ENCODE assay signal across 12 cellular contexts in the genomic region with DNA sequence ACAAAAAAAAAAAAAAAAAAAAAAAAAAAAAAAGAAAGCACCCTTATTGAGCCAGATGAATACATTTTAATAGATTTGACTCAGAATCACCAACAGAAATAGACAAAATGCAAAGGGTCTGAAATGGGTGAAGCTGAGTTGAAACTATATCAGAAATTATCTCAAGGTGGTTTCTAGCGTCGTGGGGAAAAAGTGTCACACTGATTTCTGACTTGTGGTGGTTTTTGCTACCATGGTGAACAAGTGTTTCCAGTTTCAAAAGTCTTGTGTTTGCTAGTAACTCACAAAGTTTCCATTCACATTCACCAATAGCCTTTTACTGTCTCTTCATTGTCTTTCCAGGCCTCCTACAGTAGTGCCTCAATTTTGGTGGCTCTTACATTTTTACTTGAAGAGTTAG.
DNase-seq lines count a peak whose midpoint lies in the region; ATAC-seq and TF ChIP-seq lines count a peak whose summit lies in the region.
"Had no signal": no experiment of that assay in that cellular context is flagged by ENCODE, and none has a peak within 500 bp of the region (broad histone marks: within the 10 kb centered on the region; RNA-seq: fewer than 3 reads in every experiment).

No MANE protein-coding gene starts in this region.

- ATAC-seq in GM18505 (IDR thresholded peaks at IDR 0.05; ENCODE audit: unreplicated experiment): peak; percentile 76
- peak; percentile 73 for ATAC-seq in GM19438 (IDR thresholded peaks at IDR 0.05; ENCODE audit: low read depth, unreplicated experiment)
- ATAC-seq in HG02885 (IDR thresholded peaks at IDR 0.05; ENCODE audit: poor library complexity, unreplicated experiment): peak; percentile 94
- no peak for ATAC-seq in natural killer cell treated with Interleukin-12 subunit alpha and Interleukin-12 subunit beta and Interleukin-15 and Interleukin-18, amount 100 ng/mL, for 72 hours

- H3K4me3 Mint-ChIP-seq in IgD-negative memory B cell: peak overlapping the region in 3 of 4 donors; percentile 59 to 76 (median 69)
- H3K4me3 Mint-ChIP-seq in natural killer cell treated with Interleukin-12 subunit alpha and Interleukin-12 subunit beta and Interleukin-15 and Interleukin-18, amount 100 ng/mL, for 72 hours: no peak overlapping the region
- H3K4me3 Mint-ChIP-seq: CD4-positive, CD25-positive, alpha-beta regulatory T cell had no signal

- no peaks in the 10 kb centered on the region for H3K36me3 ChIP-seq in adrenal gland (replicated peaks in 1 of 2)

- TF ChIP-seq CTCF in adrenal gland (IDR thresholded peaks at IDR 0.05): no peak

- H3K9me3 Mint-ChIP-seq in IgD-negative memory B cell: no peaks in the 10 kb centered on the region
- peaks cover 10% of the 10 kb centered on the region for H3K9me3 Mint-ChIP-seq in natural killer cell treated with Interleukin-12 subunit alpha and Interleukin-12 subunit beta and Interleukin-15 and Interleukin-18, amount 100 ng/mL, for 72 hours

- TF ChIP-seq POLR2A in GM18505 (IDR thresholded peaks at IDR 0.05; ENCODE audit: borderline replicate concordance, extremely low read depth, insufficient read depth, insufficient read length): no peak
- no peak for TF ChIP-seq POLR2A in adrenal gland (IDR thresholded peaks at IDR 0.05)

- WGBS in adrenal gland, 4 donors: 94 to 97% (median 96%) methylated on average over 2 of the region's 2 CpGs

- H3K36me3 Mint-ChIP-seq in IgD-negative memory B cell: no peaks in the 10 kb centered on the region
- no peaks in the 10 kb centered on the region for H3K36me3 Mint-ChIP-seq in natural killer cell treated with Interleukin-12 subunit alpha and Interleukin-12 subunit beta and Interleukin-15 and Interleukin-18, amount 100 ng/mL, for 72 hours
- H3K36me3 Mint-ChIP-seq: CD4-positive, CD25-positive, alpha-beta regulatory T cell had no signal

- H3K27me3 ChIP-seq in adrenal gland: no peaks in the 10 kb centered on the region

- no peak for DNase-seq in medulla oblongata (ENCODE audit: extremely low spot score)
- DNase-seq in natural killer cell treated with Interleukin-12 subunit alpha and Interleukin-12 subunit beta and Interleukin-15 and Interleukin-18, amount 100 ng/mL, for 72 hours (ENCODE audit: low spot score): no peak
- DNase-seq in amygdala (lab: John Stamatoyannopoulos, UW): no peak
- no peak for DNase-seq in adrenal gland
- DNase-seq: activated naive CD4-positive, alpha-beta T cell; CD4-positive, CD25-positive, alpha-beta regulatory T cell; stimulated activated naive CD4-positive, alpha-beta T cell treated with Interleukin-2 at 50 U/mL for 16 hours had no signal

- no peaks in the 10 kb centered on the region for H3K4me1 ChIP-seq in adrenal gland (replicated peaks in 1 of 2)

- no peaks in the 10 kb centered on the region for H3K27me3 Mint-ChIP-seq in IgD-negative memory B cell
- H3K27me3 Mint-ChIP-seq in natural killer cell treated with Interleukin-12 subunit alpha and Interleukin-12 subunit beta and Interleukin-15 and Interleukin-18, amount 100 ng/mL, for 72 hours: no peaks in the 10 kb centered on the region
- H3K27me3 Mint-ChIP-seq: CD4-positive, CD25-positive, alpha-beta regulatory T cell had no signal

- H3K4me3 ChIP-seq in adrenal gland: no peak overlapping the region
- H3K4me3 ChIP-seq: smooth muscle cell had no signal

- peaks cover 25 to 38% (median 37%) of the 10 kb centered on the region in 3 donors for H3K4me1 Mint-ChIP-seq in IgD-negative memory B cell
- no peaks in the 10 kb centered on the region for H3K4me1 Mint-ChIP-seq in natural killer cell treated with Interleukin-12 subunit alpha and Interleukin-12 subunit beta and Interleukin-15 and Interleukin-18, amount 100 ng/mL, for 72 hours (ENCODE audit: low read depth in 2 of 2)
- H3K4me1 Mint-ChIP-seq: CD4-positive, CD25-positive, alpha-beta regulatory T cell had no signal

- peak overlapping the region; percentile 93 to 96 (median 96) for H3K27ac Mint-ChIP-seq in IgD-negative memory B cell
- no peak overlapping the region for H3K27ac Mint-ChIP-seq in natural killer cell treated with Interleukin-12 subunit alpha and Interleukin-12 subunit beta and Interleukin-15 and Interleukin-18, amount 100 ng/mL, for 72 hours

- no peak overlapping the region for H3K27ac ChIP-seq in adrenal gland

- intact Hi-C loops in adrenal gland (cut with DNase I): no loop called here

- no peaks in the 10 kb centered on the region for H3K9me3 ChIP-seq in adrenal gland (replicated peaks in 1 of 3)

Comparison
In these comparisons a context has a peak if more than half of its experiments do, and no peak if none do; other contexts are left out.
1. ATAC-seq: peak in GM18505 (single experiment), GM19438 (single experiment) and HG02885 (single experiment); none in natural killer cell treated with Interleukin-12 subunit alpha and Interleukin-12 subunit beta and Interleukin-15 and Interleukin-18, amount 100 ng/mL, for 72 hours (0 of 2).
2. H3K27ac Mint-ChIP-seq: peak in IgD-negative memory B cell (3 of 3); none in natural killer cell treated with Interleukin-12 subunit alpha and Interleukin-12 subunit beta and Interleukin-15 and Interleukin-18, amount 100 ng/mL, for 72 hours (0 of 2).